26 cellular contexts compared by ENCODE assay signal in the genomic region with DNA sequence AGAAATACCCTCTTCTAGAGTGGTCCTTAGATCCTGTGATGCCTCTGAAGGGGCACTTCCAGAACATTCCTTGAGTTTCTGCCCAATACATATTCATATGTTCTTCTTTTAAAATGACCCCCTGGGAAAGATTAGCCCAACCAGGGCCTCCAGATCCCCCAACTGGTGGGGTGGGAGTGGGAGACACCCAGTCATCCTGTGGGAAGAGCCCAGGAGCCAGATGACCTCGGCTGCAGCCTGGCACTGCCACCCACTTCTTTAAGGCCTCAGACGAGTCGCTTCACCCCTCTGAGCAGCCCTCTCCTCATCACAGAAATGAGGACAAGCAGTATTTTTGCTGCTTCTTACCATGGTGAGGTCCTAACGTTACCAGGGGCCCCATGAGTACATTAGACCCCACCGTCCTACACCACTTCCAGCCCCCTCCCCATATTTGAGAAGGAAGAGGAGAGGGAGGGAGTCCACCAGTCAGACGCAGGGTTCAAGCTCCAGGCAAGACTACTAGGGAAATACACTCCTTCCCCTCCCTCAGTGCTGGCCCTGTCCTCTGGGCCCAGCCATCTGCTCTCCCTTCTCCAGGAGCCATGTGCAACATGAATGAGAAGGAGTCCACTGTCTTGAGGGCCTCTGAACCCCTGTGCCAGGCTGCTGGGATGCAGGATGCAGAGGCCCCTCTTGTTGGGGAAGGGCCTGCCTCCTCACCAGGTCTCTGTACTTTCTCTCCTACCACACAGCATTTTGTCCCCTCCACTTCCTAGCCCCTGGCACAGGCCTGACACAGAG. TPM values are rescaled to one million over a fixed set of nuclear protein-coding genes. Genes with fewer than 3 reads are reported as not detected.
DNase-seq lines count a peak whose midpoint lies in the region; ATAC-seq and TF ChIP-seq lines count a peak whose summit lies in the region.
"Had no signal": no experiment of that assay in that cellular context is flagged by ENCODE, and none has a peak within 500 bp of the region (broad histone marks: within the 10 kb centered on the region; RNA-seq: fewer than 3 reads in every experiment).

No MANE protein-coding gene starts in this region.

- no TSS peak for BruUV-seq in OCI-LY7 (replicated peaks; lab: Mats Ljungman, UMichigan)

- no peaks in the 10 kb centered on the region for H3F3A ChIP-seq in SK-N-SH (replicated peaks; ENCODE audit: insufficient read depth)

- DNase-seq in SK-N-SH (peak; percentile 15), HEK293T (ENCODE audit: extremely low spot score) (peak; percentile 4), mesenteric fat pad (ENCODE audit: low spot score) (peak; percentile 47), colonic mucosa (no peak), OCI-LY7 (ENCODE audit: low spot score) (no peak), GM13976 (ENCODE audit: low spot score) (no peak)
- no peak for DNase-seq in stimulated activated effector memory CD8-positive, alpha-beta T cell treated with anti-CD3 and anti-CD28 coated beads, Interleukin-12 subunit alpha, Interleukin-12 subunit beta, amount 100 ng/mL, for 72 hours (ENCODE audit: low spot score in 2 of 2)
- DNase-seq: ACHN; CD4-positive, alpha-beta T cell; COR-L47; DMS 273 treated with DMSO at 0.1 percent for 48 hours; DMS79 treated with DMSO at 0.1 percent for 48 hours; KBM-7; NCI-H1092 treated with DMSO at 0.1 percent for 48 hours; NCI-H1436 treated with DMSO at 0.1 percent for 48 hours; NCI-H1930; NCI-H2227 treated with DMSO at 0.1 percent for 48 hours; NCI-H510A treated with DMSO at 0.1 percent for 48 hours; NCI-H774; NK-92 treated with Interleukin-12 subunit alpha and Interleukin-12 subunit beta, amount 100 ng/mL, for 24 hours had no signal

- H3K27ac Mint-ChIP-seq in stimulated activated effector memory CD8-positive, alpha-beta T cell treated with anti-CD3 and anti-CD28 coated beads, Interleukin-12 subunit alpha, Interleukin-12 subunit beta, amount 100 ng/mL, for 72 hours, result peak overlapping the region; percentile 58
- H3K27ac Mint-ChIP-seq: CD4-positive, alpha-beta T cell had no signal

- H3K9me3 ChIP-seq in SK-N-SH, result no peaks in the 10 kb centered on the region
- no peaks in the 10 kb centered on the region for H3K9me3 ChIP-seq in colonic mucosa
- no peaks in the 10 kb centered on the region for H3K9me3 ChIP-seq in OCI-LY7 (ENCODE audit: low read length)
- H3K9me3 ChIP-seq: BLaER1 had no signal

- H3K4me3 ChIP-seq in SK-N-SH (ENCODE audit: low read depth in 2 of 2, low read length in 1 of 2) (no peak overlapping the region), colonic mucosa (no peak overlapping the region), OCI-LY7 (ENCODE audit: low read depth, low read length, poor library complexity, severe bottlenecking) (no peak overlapping the region)
- H3K4me3 ChIP-seq: BLaER1, GM12878 had no signal

- H2AFZ ChIP-seq in SK-N-SH (ENCODE audit: low read depth) (no peak overlapping the region), OCI-LY7 (ENCODE audit: low read length) (no peak overlapping the region)

- POLR2A ChIA-PET in SK-N-SH (lab: Yijun Ruan, JAX), result no interaction called here
- POLR2A ChIA-PET in HEK293T (lab: Yijun Ruan, JAX), result no interaction called here
- POLR2A ChIA-PET in OCI-LY7 (lab: Charles Lee), result no interaction called here

- H4K20me1 ChIP-seq in SK-N-SH (ENCODE audit: insufficient read depth) (no peaks in the 10 kb centered on the region), OCI-LY7 (ENCODE audit: insufficient read depth, low read length) (no peaks in the 10 kb centered on the region)
- H4K20me1 ChIP-seq: BLaER1 had no signal

- no peaks in the 10 kb centered on the region for H3K9me3 Mint-ChIP-seq in stimulated activated effector memory CD8-positive, alpha-beta T cell treated with anti-CD3 and anti-CD28 coated beads, Interleukin-12 subunit alpha, Interleukin-12 subunit beta, amount 100 ng/mL, for 72 hours
- H3K9me3 Mint-ChIP-seq: CD4-positive, alpha-beta T cell had no signal

- ATAC-seq in SK-N-SH treated with all-trans-retinoic acid at 6 μM for 48 hours, result no peak
- no peak for ATAC-seq in stimulated activated effector memory CD8-positive, alpha-beta T cell treated with anti-CD3 and anti-CD28 coated beads, Interleukin-12 subunit alpha, Interleukin-12 subunit beta, amount 100 ng/mL, for 72 hours
- ATAC-seq: GM12878, Panc1 had no signal

- intact Hi-C loops in colonic mucosa (cut with DNase I) (no loop called here), OCI-LY7 (cut with micrococcal nuclease; ENCODE audit: unreplicated experiment) (no loop called here)

- H3K4me1 Mint-ChIP-seq in stimulated activated effector memory CD8-positive, alpha-beta T cell treated with anti-CD3 and anti-CD28 coated beads, Interleukin-12 subunit alpha, Interleukin-12 subunit beta, amount 100 ng/mL, for 72 hours, result peaks cover 14% of the 10 kb centered on the region

- peaks cover 42% of the 10 kb centered on the region for H3K27me3 ChIP-seq in SK-N-SH (ENCODE audit: insufficient read depth)
- no peaks in the 10 kb centered on the region for H3K27me3 ChIP-seq in colonic mucosa
- H3K27me3 ChIP-seq: BLaER1 had no signal

- H3K4me1 ChIP-seq in SK-N-SH (ENCODE audit: control insufficient read depth in 1 of 2, insufficient read depth in 2 of 2, low read depth in 1 of 2, low read length in 1 of 2) (no peaks in the 10 kb centered on the region), colonic mucosa (no peaks in the 10 kb centered on the region), OCI-LY7 (ENCODE audit: insufficient read depth, low read length, poor library complexity, severe bottlenecking) (no peaks in the 10 kb centered on the region)
- H3K4me1 ChIP-seq: BLaER1 had no signal

- TF ChIP-seq RAD21 in SK-N-SH (IDR thresholded peaks at IDR 0.05; ENCODE audit: low read length), result no peak

- CTCF ChIA-PET in SK-N-SH (lab: Yijun Ruan, JAX) (interaction anchor here (1.1 to 1.6 kb wide), 3 partner anchors 17 to 20 kb away, joined by 4 to 7 read pairs (median 6); no protein-coding TSS in a partner anchor), HEK293T (lab: Yijun Ruan, JAX) (no interaction called here), OCI-LY7 (lab: Charles Lee; ENCODE audit: unreplicated experiment) (no interaction called here)

- H3K27ac ChIP-seq in SK-N-SH (ENCODE audit: low read depth in 2 of 2, low read length in 1 of 2), result no peak overlapping the region
- H3K27ac ChIP-seq in colonic mucosa, result no peak overlapping the region
- no peak overlapping the region for H3K27ac ChIP-seq in OCI-LY7 (ENCODE audit: low read depth, low read length, poor library complexity, severe bottlenecking)
- H3K27ac ChIP-seq: 22Rv1, BLaER1 had no signal

- H3K79me2 ChIP-seq in SK-N-SH (ENCODE audit: insufficient read depth) (no peaks in the 10 kb centered on the region), OCI-LY7 (ENCODE audit: insufficient read depth, low read depth, low read length) (no peaks in the 10 kb centered on the region)

- in situ Hi-C loops in GM13976 (cut with MboI; ENCODE audit: low sequenced_read_pairs, unreplicated experiment), result no loop called here

- no peaks in the 10 kb centered on the region for H3K9me2 ChIP-seq in SK-N-SH
- no peaks in the 10 kb centered on the region for H3K9me2 ChIP-seq in OCI-LY7 (ENCODE audit: insufficient read depth, low read length)

- H3K4me3 Mint-ChIP-seq in stimulated activated effector memory CD8-positive, alpha-beta T cell treated with anti-CD3 and anti-CD28 coated beads, Interleukin-12 subunit alpha, Interleukin-12 subunit beta, amount 100 ng/mL, for 72 hours, result no peak overlapping the region
- H3K4me3 Mint-ChIP-seq: CD4-positive, alpha-beta T cell had no signal

- no peaks in the 10 kb centered on the region for H3K36me3 Mint-ChIP-seq in stimulated activated effector memory CD8-positive, alpha-beta T cell treated with anti-CD3 and anti-CD28 coated beads, Interleukin-12 subunit alpha, Interleukin-12 subunit beta, amount 100 ng/mL, for 72 hours

- 23% methylated on average over 6 of the region's 6 CpGs for WGBS in SK-N-SH (ENCODE audit: low lambda C conversion rate)

- H3K4me2 ChIP-seq in SK-N-SH (no peak overlapping the region), OCI-LY7 (ENCODE audit: low read length) (no peak overlapping the region)
- H3K4me2 ChIP-seq: BLaER1 had no signal

- H3K9ac ChIP-seq in SK-N-SH (no peak overlapping the region), colonic mucosa (ENCODE audit: low read depth in 2 of 2, low read length in 2 of 2) (no peak overlapping the region)
- H3K9ac ChIP-seq: BLaER1 had no signal

- no peaks in the 10 kb centered on the region for H3K36me3 ChIP-seq in SK-N-SH (replicated peaks in 1 of 2; ENCODE audit: control insufficient read depth in 1 of 2, insufficient read depth in 2 of 2, low read length in 1 of 2)
- H3K36me3 ChIP-seq in colonic mucosa, result no peaks in the 10 kb centered on the region
- H3K36me3 ChIP-seq in OCI-LY7 (ENCODE audit: insufficient read depth, low read length), result no peaks in the 10 kb centered on the region
- H3K36me3 ChIP-seq: BLaER1 had no signal

- TF ChIP-seq CTCF in SK-N-SH (IDR thresholded peaks at IDR 0.05), result no peak
- TF ChIP-seq CTCF in colonic mucosa (IDR thresholded peaks at IDR 0.05), result no peak
- no peak for TF ChIP-seq CTCF in OCI-LY7 (conservative IDR thresholded peaks at IDR 0.05; ENCODE audit: low read length)
- no peak for TF ChIP-seq CTCF in GM13976 (IDR thresholded peaks at IDR 0.05; ENCODE audit: borderline replicate concordance, control extremely low read depth, extremely low read depth, insufficient read depth, missing control alignments)

- TF ChIP-seq EP300 in SK-N-SH (IDR thresholded peaks at IDR 0.05; ENCODE audit: borderline replicate concordance in 1 of 2, low read depth in 1 of 2, low read length in 1 of 2), result no peak

RNA-seq across cellular contexts. Expression of gene MPO, which starts 11.8 kb away (rescaled TPM):
- polyA plus RNA-seq in SK-N-SH (2012; rRNA removed), result not detected in 2 replicates
- polyA plus RNA-seq in SK-N-SH (2012; cell fraction: cytosol; rRNA removed), result not detected in 2 replicates
- not detected in 2 replicates for polyA plus RNA-seq in SK-N-SH (2012; cell fraction: nucleus; rRNA removed)
- 0.35 TPM for total RNA-seq in mesenteric fat pad
- total RNA-seq in colonic mucosa, result not detected
- total RNA-seq in OCI-LY7 (2014; rRNA removed; shearing (Covaris generic)), result not detected in 2 replicates
- total RNA-seq in OCI-LY7 (2022), result not detected in 2 replicates
- total RNA-seq: HT-29 had no signal

RNA-seq across cellular contexts. Expression of gene LPO, which starts 30.6 kb away (rescaled TPM):
- 0.02 TPM in 1 of 2 replicates, not detected in the other for polyA plus RNA-seq in SK-N-SH (2012; rRNA removed)
- polyA plus RNA-seq in SK-N-SH (2012; cell fraction: cytosol; rRNA removed), result 0.05 TPM in 1 of 2 replicates, not detected in the other
- polyA plus RNA-seq in SK-N-SH (2012; cell fraction: nucleus; rRNA removed), result not detected in 2 replicates
- not detected for total RNA-seq in mesenteric fat pad
- total RNA-seq in colonic mucosa, result not detected
- total RNA-seq in OCI-LY7 (2014; rRNA removed; shearing (Covaris generic)), result not detected in 2 replicates
- total RNA-seq in OCI-LY7 (2022), result not detected in 2 replicates
- total RNA-seq: CD4-positive, alpha-beta T cell; GM12878; HT-29 had no signal

RNA-seq across cellular contexts. Expression of gene MKS1, which starts 49.9 kb away (rescaled TPM):
- 28.5 and 32.8 TPM in 2 replicates for polyA plus RNA-seq in SK-N-SH (2012; rRNA removed)
- 22.0 and 22.7 TPM in 2 replicates for polyA plus RNA-seq in SK-N-SH (2012; cell fraction: cytosol; rRNA removed)
- polyA plus RNA-seq in SK-N-SH (2012; cell fraction: nucleus; rRNA removed), result 61.0 and 72.2 TPM in 2 replicates
- total RNA-seq in mesenteric fat pad, result 9.6 TPM
- total RNA-seq in colonic mucosa, result 10 to 100 TPM; 13.8 to 18.4 TPM
- 0.54 and 0.69 TPM in 2 replicates for total RNA-seq in OCI-LY7 (2014; rRNA removed; shearing (Covaris generic))
- 21.6 and 26.9 TPM in 2 replicates for total RNA-seq in OCI-LY7 (2022)

RNA-seq across cellular contexts. Expression of gene TSPOAP1, which starts 59.6 kb away (rescaled TPM):
- polyA plus RNA-seq in SK-N-SH (2012; rRNA removed), result 0.79 and 1.9 TPM in 2 replicates
- 0.28 and 0.97 TPM in 2 replicates for polyA plus RNA-seq in SK-N-SH (2012; cell fraction: cytosol; rRNA removed)
- polyA plus RNA-seq in SK-N-SH (2012; cell fraction: nucleus; rRNA removed), result 4.8 and 8.3 TPM in 2 replicates
- total RNA-seq in mesenteric fat pad (1.3 TPM), colonic mucosa (1 to 10 TPM; 3.7 to 5.4 TPM), OCI-LY7 (2022) (50.6 and 54.4 TPM in 2 replicates)
- 24.0 TPM in 2 replicates for total RNA-seq in OCI-LY7 (2014; rRNA removed; shearing (Covaris generic))

Comparison
In these comparisons a context has a peak if more than half of its experiments do, and no peak if none do; other contexts are left out.
1. DNase-seq: peak in SK-N-SH (single experiment), HEK293T (single experiment) and mesenteric fat pad (single experiment); none in stimulated activated effector memory CD8-positive, alpha-beta T cell treated with anti-CD3 and anti-CD28 coated beads, Interleukin-12 subunit alpha, Interleukin-12 subunit beta, amount 100 ng/mL, for 72 hours (0 of 2), colonic mucosa (single experiment), OCI-LY7 (single experiment) and GM13976 (single experiment).